ENCODE assay signal across 24 cellular contexts in the genomic region with DNA sequence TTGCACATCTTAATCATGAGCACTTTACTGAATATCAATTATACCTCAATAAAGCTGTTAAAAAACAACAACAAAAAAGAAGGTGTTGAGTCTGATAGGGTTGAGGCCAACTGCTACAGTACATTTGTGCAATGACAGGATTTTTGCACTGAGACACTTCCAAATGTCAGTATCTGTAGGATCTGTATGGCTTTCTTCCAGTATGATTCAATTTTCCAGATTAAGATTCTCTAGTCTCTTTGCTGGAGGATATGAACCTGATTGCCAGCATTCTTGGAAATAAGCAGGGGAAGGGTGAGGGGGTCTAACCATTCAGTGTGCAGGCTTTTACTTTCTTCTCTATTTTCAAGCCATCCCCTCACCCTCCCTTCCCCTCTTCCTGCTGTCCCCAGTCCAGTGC.
"Had no signal": no experiment of that assay in that cellular context is flagged by ENCODE, and none has a peak within 500 bp of the region (broad histone marks: within the 10 kb centered on the region; RNA-seq: fewer than 3 reads in every experiment).

No MANE protein-coding gene starts in this region.

- H3K27me3 ChIP-seq: gastroesophageal sphincter, ovary, right atrium auricular region, thyroid gland had no signal

- ATAC-seq: activated CD8-positive, alpha-beta T cell treated with anti-CD3 and anti-CD28 coated beads, Interleukin-2, amount 10 ng/mL, durations not matched to agents 7 days and 5 days; activated naive CD8-positive, alpha-beta T cell treated with anti-CD3 and anti-CD28 coated beads, Interleukin-2, amount 50 U/mL, for 24 hours; gastroesophageal sphincter; left ventricle myocardium superior; naive thymus-derived CD8-positive, alpha-beta T cell; T-helper 17 cell had no signal

- H3K27ac Mint-ChIP-seq: activated CD4-positive, alpha-beta T cell treated with anti-CD3 and anti-CD28 coated beads, Interleukin-2, amount 10 ng/mL, durations not matched to agents 7 days and 5 days; activated CD8-positive, alpha-beta T cell treated with anti-CD3 and anti-CD28 coated beads, Interleukin-2, amount 10 ng/mL, durations not matched to agents 7 days and 5 days; activated naive CD8-positive, alpha-beta T cell treated with anti-CD3 and anti-CD28 coated beads, Interleukin-2, amount 50 U/mL, for 24 hours; activated T-helper 1 cell treated with anti-CD3 and anti-CD28 coated beads, Interleukin-12 subunit alpha, Interleukin-12 subunit beta, Interleukin-2, Interleukin-4 antibody, amounts not matched to agents 30 ng/mL and 10 ng/mL and 1 ng/mL, durations not matched to agents 14 hours and 24 hours and 36 hours; mesothelial cell of epicardium; naive thymus-derived CD8-positive, alpha-beta T cell; T-helper 17 cell had no signal

- H3K4me1 Mint-ChIP-seq: T-helper 17 cell had no signal

- H3K4me3 Mint-ChIP-seq: activated CD4-positive, alpha-beta T cell treated with anti-CD3 and anti-CD28 coated beads, Interleukin-2, amount 10 ng/mL, durations not matched to agents 7 days and 5 days; activated CD8-positive, alpha-beta T cell treated with anti-CD3 and anti-CD28 coated beads, Interleukin-2, amount 10 ng/mL, durations not matched to agents 7 days and 5 days; activated naive CD8-positive, alpha-beta T cell treated with anti-CD3 and anti-CD28 coated beads, Interleukin-2, amount 50 U/mL, for 24 hours; activated T-helper 1 cell treated with anti-CD3 and anti-CD28 coated beads, Interleukin-12 subunit alpha, Interleukin-12 subunit beta, Interleukin-2, Interleukin-4 antibody, amounts not matched to agents 30 ng/mL and 10 ng/mL and 1 ng/mL, durations not matched to agents 14 hours and 24 hours and 36 hours; mesothelial cell of epicardium; naive thymus-derived CD8-positive, alpha-beta T cell; T-helper 17 cell had no signal

- H3K9me3 ChIP-seq: ovary, prostate gland, thyroid gland had no signal

- DNase-seq: activated CD4-positive, alpha-beta T cell treated with anti-CD3 and anti-CD28 coated beads, Interleukin-2, amount 10 ng/mL, durations not matched to agents 7 days and 5 days; activated CD4-positive, CD25-positive, alpha-beta regulatory T cell treated with anti-CD3 and anti-CD28 coated beads, Interleukin-2, amount 50 U/mL, for 72 hours; activated CD8-positive, alpha-beta T cell treated with anti-CD3 and anti-CD28 coated beads, Interleukin-2, amount 10 ng/mL, durations not matched to agents 7 days and 5 days; activated gamma-delta T cell; activated naive CD4-positive, alpha-beta T cell treated with anti-CD3 and anti-CD28 coated beads, Interleukin-2, amount 50 U/mL, for 16 hours; activated naive CD8-positive, alpha-beta T cell treated with anti-CD3 and anti-CD28 coated beads, Interleukin-2, amount 50 U/mL, for 24 hours; caudate nucleus; dermis blood vessel endothelial cell; effector CD8-positive, alpha-beta T cell; head of caudate nucleus; hypothalamus; left ventricle myocardium superior; mammary epithelial cell; naive thymus-derived CD8-positive, alpha-beta T cell; ovary; stimulated activated CD4-positive, alpha-beta T cell treated with anti-CD3 and anti-CD28 coated beads, Interleukin-4, amount 100 ng/mL, for 24 hours; stimulated activated naive CD4-positive, alpha-beta T cell treated with Interleukin-2 at 50 U/mL for 16 hours; T-helper 17 cell; thyroid gland had no signal

- H3K4me3 ChIP-seq: gastroesophageal sphincter, ovary, prostate gland, right atrium auricular region, thyroid gland had no signal

- H3K4me1 ChIP-seq: prostate gland, thyroid gland had no signal

- H3K27ac ChIP-seq: gastroesophageal sphincter, ovary, prostate gland, right atrium auricular region, thyroid gland had no signal

- H3K36me3 ChIP-seq: gastroesophageal sphincter, ovary, prostate gland, right atrium auricular region, thyroid gland had no signal
